Comparison of ENCODE assay signal across 8 cellular contexts in the genomic region with DNA sequence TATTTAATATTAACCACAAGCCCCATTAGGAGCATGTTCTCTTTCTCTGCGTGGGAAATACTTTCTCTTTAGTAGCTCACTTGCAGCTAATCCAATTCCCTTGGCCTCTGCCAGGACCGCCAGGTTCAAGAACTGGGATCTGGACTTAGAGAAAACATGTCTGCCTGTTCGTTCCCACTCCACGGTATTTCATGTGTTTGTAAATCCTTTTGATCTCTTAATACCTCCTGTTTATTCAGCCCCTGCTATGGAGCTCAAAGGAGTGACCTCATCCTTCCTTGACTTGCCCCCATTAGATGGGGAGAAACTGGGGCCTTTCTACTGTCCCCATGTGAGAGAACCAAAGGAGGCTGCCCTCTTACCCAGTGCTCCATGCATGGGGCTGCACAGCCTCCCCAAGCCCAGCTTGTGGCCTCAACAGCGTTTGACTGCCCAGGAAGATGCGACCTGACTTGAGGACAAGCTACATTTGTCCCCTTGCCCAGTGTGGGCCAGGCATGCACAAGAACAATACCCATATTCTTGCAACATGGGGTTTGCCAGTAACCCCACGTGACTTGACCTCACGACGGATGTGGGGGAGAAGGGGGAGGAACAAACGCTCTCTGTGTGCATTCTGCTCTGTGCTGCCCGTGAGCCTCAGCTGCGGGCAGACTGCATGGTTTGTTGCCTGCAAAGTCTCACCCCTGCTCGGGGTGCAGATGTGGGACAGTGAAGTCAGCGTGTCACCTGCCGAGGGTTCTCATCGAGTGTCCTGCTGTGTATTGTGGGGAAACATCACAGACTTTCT. TPM values are rescaled to one million over a fixed set of nuclear protein-coding genes. Genes with fewer than 3 reads are reported as not detected.
DNase-seq lines count a peak whose midpoint lies in the region; ATAC-seq and TF ChIP-seq lines count a peak whose summit lies in the region.

No MANE protein-coding gene starts in this region.

- ATAC-seq in GM18498 (IDR thresholded peaks at IDR 0.05; ENCODE audit: unreplicated experiment) (peak; percentile 59), HG03521 (IDR thresholded peaks at IDR 0.05; ENCODE audit: unreplicated experiment) (peak; percentile 48), HG02642 (IDR thresholded peaks at IDR 0.05; ENCODE audit: poor library complexity, unreplicated experiment) (no peak)

- peaks cover 38 to 75% of the 10 kb centered on the region in 2 donors for H3K4me1 ChIP-seq in breast epithelium

- no peaks in the 10 kb centered on the region for H3K36me3 ChIP-seq in breast epithelium

- TF ChIP-seq CTCF in breast epithelium (IDR thresholded peaks at IDR 0.05) (no peak), lower leg skin (IDR thresholded peaks at IDR 0.05) (no peak)

- H3K4me3 ChIP-seq in breast epithelium: peak overlapping the region in 1 of 3 donors; percentile 38
- no peak overlapping the region for H3K4me3 ChIP-seq in lower leg skin (ENCODE audit: low read depth, poor library complexity, severe bottlenecking)

- H3K27ac ChIP-seq in breast epithelium: peak overlapping the region; percentile 95 to 96

- TF ChIP-seq POLR2A in breast epithelium (IDR thresholded peaks at IDR 0.05) (no peak), lower leg skin (IDR thresholded peaks at IDR 0.05) (no peak)

- intact Hi-C loops in breast epithelium (cut with DNase I; ENCODE audit: low total_unique reads) (no loop called here), lower leg skin (cut with DNase I; ENCODE audit: low total_unique reads) (no loop called here)

- WGBS in lower leg skin, 2 donors: 18 to 29% methylated on average over 16 of the region's 16 CpGs

- peak in 3 of 4 experiments; percentile 15 to 50 (median 41) for DNase-seq in activated CD4-positive, CD25-positive, alpha-beta regulatory T cell (lab: John Stamatoyannopoulos, UW)
- DNase-seq in breast epithelium (ENCODE audit: low spot score in 2 of 2): peak; percentile 71 to 93
- DNase-seq in lower leg skin (ENCODE audit: low spot score in 2 of 2): peak; percentile 83 to 94
- DNase-seq in stimulated activated CD8-positive, alpha-beta memory T cell treated with anti-CD3 and anti-CD28 coated beads, Interleukin-12 subunit alpha, Interleukin-12 subunit beta, amount 100 ng/mL, for 1 hour (ENCODE audit: low read depth): peak; percentile 53
- DNase-seq in cerebellar nuclear complex (lab: John Stamatoyannopoulos, UW): no peak

- no peaks in the 10 kb centered on the region for H3K9me3 ChIP-seq in breast epithelium

- H3K27me3 ChIP-seq in breast epithelium: no peaks in the 10 kb centered on the region

RNA-seq across cellular contexts. Expression of a gene that starts 30.3 kb away (rescaled TPM):
- total RNA-seq in breast epithelium (100 to 1,000 TPM in 2 of 3 donors, 10 to 100 TPM in 1; 91.1 to 436 (median 243) TPM), lower leg skin (100 to 1,000 TPM; 378 to 494 (median 412) TPM)

Comparison
In these comparisons a context has a peak if more than half of its experiments do, and no peak if none do; other contexts are left out.
1. DNase-seq: peak in activated CD4-positive, CD25-positive, alpha-beta regulatory T cell (3 of 4), breast epithelium (2 of 2), lower leg skin (2 of 2) and stimulated activated CD8-positive, alpha-beta memory T cell treated with anti-CD3 and anti-CD28 coated beads, Interleukin-12 subunit alpha, Interleukin-12 subunit beta, amount 100 ng/mL, for 1 hour (single experiment); none in cerebellar nuclear complex (0 of 2).